Comparison of ENCODE assay signal across 1 cellular context in the genomic region with DNA sequence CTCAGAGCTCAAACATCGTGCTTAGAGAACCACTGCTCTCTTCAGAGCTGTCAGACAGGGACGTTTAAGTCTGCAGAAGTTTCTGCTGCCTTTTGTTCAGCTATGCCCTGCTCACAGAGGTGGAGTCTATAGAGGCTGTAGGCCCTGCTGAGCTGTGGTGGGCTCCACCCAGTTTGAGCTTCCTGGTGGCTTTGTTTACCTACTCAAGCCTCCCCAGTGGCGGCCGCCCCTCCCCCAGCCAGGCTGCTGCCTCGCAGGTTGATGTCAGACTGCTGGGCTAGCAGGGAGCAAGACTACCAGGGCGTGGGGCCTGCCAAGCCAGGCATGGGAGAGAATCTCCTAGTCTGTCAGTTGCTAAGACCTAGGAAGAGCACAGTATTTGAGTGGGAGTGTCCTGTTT.
TF ChIP-seq lines count a peak whose summit lies in the region.

No MANE protein-coding gene starts in this region.

TF ChIP-seq in HepG2, 621 proteins besides CTCF, POLR2A, EP300 and RAD21 (continued from another document):
- TF ChIP-seq, protein P1, sequence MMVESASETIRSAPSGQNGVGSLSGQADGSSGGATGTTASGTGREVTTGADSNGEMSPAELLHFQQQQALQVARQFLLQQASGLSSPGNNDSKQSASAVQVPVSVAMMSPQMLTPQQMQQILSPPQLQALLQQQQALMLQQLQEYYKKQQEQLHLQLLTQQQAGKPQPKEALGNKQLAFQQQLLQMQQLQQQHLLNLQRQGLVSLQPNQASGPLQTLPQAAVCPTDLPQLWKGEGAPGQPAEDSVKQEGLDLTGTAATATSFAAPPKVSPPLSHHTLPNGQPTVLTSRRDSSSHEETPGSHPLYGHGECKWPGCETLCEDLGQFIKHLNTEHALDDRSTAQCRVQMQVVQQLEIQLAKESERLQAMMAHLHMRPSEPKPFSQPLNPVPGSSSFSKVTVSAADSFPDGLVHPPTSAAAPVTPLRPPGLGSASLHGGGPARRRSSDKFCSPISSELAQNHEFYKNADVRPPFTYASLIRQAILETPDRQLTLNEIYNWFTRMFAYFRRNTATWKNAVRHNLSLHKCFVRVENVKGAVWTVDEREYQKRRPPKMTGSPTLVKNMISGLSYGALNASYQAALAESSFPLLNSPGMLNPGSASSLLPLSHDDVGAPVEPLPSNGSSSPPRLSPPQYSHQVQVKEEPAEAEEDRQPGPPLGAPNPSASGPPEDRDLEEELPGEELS (CRISPR knock-in tag; IDR thresholded peaks at IDR 0.05): peak; percentile 35; the same call in 1 of the 2 replicates
- TF ChIP-seq, protein P2, sequence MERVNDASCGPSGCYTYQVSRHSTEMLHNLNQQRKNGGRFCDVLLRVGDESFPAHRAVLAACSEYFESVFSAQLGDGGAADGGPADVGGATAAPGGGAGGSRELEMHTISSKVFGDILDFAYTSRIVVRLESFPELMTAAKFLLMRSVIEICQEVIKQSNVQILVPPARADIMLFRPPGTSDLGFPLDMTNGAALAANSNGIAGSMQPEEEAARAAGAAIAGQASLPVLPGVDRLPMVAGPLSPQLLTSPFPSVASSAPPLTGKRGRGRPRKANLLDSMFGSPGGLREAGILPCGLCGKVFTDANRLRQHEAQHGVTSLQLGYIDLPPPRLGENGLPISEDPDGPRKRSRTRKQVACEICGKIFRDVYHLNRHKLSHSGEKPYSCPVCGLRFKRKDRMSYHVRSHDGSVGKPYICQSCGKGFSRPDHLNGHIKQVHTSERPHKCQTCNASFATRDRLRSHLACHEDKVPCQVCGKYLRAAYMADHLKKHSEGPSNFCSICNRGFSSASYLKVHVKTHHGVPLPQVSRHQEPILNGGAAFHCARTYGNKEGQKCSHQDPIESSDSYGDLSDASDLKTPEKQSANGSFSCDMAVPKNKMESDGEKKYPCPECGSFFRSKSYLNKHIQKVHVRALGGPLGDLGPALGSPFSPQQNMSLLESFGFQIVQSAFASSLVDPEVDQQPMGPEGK (CRISPR knock-in tag; IDR thresholded peaks at IDR 0.05): peak; percentile 11; the same call in 1 of the 2 replicates
- TF ChIP-seq DPF2 (CRISPR knock-in tag; IDR thresholded peaks at IDR 0.05; ENCODE audit: borderline replicate concordance, low read depth) (0 out of 2 replicates have a peak, but pooled peaks have one; percentile 24), FOXK1 (CRISPR knock-in tag; IDR thresholded peaks at IDR 0.05; ENCODE audit: borderline replicate concordance, low read depth) (peak; percentile 45; the same call in 1 of the 2 replicates), ZNF747 (CRISPR knock-in tag; IDR thresholded peaks at IDR 0.05; ENCODE audit: borderline replicate concordance) (peak; percentile 51; the same call in 1 of the 2 replicates), ZNF713 (CRISPR knock-in tag; IDR thresholded peaks at IDR 0.05) (0 out of 2 replicates have a peak, but pooled peaks have one; percentile 34), FOXA3 (CRISPR knock-in tag; IDR thresholded peaks at IDR 0.05) (peak; percentile 47; the same call in 1 of the 2 replicates), BCL6 (CRISPR knock-in tag; IDR thresholded peaks at IDR 0.05) (0 out of 2 replicates have a peak, but pooled peaks have one; percentile 13), HDAC2 (CRISPR knock-in tag; IDR thresholded peaks at IDR 0.05) (peak; percentile 16; the same call in 1 of the 2 replicates), IRF2 (CRISPR knock-in tag; IDR thresholded peaks at IDR 0.05) (0 out of 2 replicates have a peak, but pooled peaks have one; percentile 44), PITX1 (CRISPR knock-in tag; IDR thresholded peaks at IDR 0.05) (peak; percentile 38; the same call in 1 of the 2 replicates), PHF21A (CRISPR knock-in tag; IDR thresholded peaks at IDR 0.05) (0 out of 2 replicates have a peak, but pooled peaks have one; percentile 31), ELF3 (CRISPR knock-in tag; IDR thresholded peaks at IDR 0.05) (peak; percentile 51; the same call in 1 of the 2 replicates), ZSCAN31 (CRISPR knock-in tag; IDR thresholded peaks at IDR 0.05; ENCODE audit: low read depth) (peak; percentile 33; the same call in 1 of the 2 replicates), ZNF619 (CRISPR knock-in tag; IDR thresholded peaks at IDR 0.05) (peak; percentile 59; the same call in 1 of the 2 replicates), KDM5B (CRISPR knock-in tag; IDR thresholded peaks at IDR 0.05; ENCODE audit: borderline replicate concordance) (0 out of 2 replicates have a peak, but pooled peaks have one; percentile 37)
- TF ChIP-seq, protein P3, sequence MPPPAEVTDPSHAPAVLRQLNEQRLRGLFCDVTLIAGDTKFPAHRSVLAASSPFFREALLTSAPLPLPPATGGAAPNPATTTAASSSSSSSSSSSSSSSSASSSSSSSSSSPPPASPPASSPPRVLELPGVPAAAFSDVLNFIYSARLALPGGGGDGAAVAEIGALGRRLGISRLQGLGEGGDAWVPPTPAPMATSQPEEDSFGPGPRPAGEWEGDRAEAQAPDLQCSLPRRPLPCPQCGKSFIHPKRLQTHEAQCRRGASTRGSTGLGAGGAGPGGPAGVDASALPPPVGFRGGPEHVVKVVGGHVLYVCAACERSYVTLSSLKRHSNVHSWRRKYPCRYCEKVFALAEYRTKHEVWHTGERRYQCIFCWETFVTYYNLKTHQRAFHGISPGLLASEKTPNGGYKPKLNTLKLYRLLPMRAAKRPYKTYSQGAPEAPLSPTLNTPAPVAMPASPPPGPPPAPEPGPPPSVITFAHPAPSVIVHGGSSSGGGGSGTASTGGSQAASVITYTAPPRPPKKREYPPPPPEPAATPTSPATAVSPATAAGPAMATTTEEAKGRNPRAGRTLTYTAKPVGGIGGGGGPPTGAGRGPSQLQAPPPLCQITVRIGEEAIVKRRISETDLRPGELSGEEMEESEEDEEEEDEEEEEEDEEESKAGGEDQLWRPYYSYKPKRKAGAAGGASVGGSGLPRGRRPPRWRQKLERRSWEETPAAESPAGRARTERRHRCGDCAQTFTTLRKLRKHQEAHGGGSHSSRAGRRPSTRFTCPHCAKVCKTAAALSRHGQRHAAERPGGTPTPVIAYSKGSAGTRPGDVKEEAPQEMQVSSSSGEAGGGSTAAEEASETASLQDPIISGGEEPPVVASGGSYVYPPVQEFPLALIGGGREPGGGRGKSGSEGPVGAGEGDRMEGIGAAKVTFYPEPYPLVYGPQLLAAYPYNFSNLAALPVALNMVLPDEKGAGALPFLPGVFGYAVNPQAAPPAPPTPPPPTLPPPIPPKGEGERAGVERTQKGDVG (CRISPR knock-in tag; IDR thresholded peaks at IDR 0.05; ENCODE audit: borderline replicate concordance): peak; percentile 48; the same call in 1 of the 2 replicates
- TF ChIP-seq, protein P4, sequence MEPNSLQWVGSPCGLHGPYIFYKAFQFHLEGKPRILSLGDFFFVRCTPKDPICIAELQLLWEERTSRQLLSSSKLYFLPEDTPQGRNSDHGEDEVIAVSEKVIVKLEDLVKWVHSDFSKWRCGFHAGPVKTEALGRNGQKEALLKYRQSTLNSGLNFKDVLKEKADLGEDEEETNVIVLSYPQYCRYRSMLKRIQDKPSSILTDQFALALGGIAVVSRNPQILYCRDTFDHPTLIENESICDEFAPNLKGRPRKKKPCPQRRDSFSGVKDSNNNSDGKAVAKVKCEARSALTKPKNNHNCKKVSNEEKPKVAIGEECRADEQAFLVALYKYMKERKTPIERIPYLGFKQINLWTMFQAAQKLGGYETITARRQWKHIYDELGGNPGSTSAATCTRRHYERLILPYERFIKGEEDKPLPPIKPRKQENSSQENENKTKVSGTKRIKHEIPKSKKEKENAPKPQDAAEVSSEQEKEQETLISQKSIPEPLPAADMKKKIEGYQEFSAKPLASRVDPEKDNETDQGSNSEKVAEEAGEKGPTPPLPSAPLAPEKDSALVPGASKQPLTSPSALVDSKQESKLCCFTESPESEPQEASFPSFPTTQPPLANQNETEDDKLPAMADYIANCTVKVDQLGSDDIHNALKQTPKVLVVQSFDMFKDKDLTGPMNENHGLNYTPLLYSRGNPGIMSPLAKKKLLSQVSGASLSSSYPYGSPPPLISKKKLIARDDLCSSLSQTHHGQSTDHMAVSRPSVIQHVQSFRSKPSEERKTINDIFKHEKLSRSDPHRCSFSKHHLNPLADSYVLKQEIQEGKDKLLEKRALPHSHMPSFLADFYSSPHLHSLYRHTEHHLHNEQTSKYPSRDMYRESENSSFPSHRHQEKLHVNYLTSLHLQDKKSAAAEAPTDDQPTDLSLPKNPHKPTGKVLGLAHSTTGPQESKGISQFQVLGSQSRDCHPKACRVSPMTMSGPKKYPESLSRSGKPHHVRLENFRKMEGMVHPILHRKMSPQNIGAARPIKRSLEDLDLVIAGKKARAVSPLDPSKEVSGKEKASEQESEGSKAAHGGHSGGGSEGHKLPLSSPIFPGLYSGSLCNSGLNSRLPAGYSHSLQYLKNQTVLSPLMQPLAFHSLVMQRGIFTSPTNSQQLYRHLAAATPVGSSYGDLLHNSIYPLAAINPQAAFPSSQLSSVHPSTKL (CRISPR knock-in tag; IDR thresholded peaks at IDR 0.05): peak; percentile 58
- TF ChIP-seq, protein P5, sequence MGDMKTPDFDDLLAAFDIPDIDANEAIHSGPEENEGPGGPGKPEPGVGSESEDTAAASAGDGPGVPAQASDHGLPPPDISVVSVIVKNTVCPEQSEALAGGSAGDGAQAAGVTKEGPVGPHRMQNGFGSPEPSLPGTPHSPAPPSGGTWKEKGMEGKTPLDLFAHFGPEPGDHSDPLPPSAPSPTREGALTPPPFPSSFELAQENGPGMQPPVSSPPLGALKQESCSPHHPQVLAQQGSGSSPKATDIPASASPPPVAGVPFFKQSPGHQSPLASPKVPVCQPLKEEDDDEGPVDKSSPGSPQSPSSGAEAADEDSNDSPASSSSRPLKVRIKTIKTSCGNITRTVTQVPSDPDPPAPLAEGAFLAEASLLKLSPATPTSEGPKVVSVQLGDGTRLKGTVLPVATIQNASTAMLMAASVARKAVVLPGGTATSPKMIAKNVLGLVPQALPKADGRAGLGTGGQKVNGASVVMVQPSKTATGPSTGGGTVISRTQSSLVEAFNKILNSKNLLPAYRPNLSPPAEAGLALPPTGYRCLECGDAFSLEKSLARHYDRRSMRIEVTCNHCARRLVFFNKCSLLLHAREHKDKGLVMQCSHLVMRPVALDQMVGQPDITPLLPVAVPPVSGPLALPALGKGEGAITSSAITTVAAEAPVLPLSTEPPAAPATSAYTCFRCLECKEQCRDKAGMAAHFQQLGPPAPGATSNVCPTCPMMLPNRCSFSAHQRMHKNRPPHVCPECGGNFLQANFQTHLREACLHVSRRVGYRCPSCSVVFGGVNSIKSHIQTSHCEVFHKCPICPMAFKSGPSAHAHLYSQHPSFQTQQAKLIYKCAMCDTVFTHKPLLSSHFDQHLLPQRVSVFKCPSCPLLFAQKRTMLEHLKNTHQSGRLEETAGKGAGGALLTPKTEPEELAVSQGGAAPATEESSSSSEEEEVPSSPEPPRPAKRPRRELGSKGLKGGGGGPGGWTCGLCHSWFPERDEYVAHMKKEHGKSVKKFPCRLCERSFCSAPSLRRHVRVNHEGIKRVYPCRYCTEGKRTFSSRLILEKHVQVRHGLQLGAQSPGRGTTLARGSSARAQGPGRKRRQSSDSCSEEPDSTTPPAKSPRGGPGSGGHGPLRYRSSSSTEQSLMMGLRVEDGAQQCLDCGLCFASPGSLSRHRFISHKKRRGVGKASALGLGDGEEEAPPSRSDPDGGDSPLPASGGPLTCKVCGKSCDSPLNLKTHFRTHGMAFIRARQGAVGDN (CRISPR knock-in tag; IDR thresholded peaks at IDR 0.05): peak; percentile 92
- TF ChIP-seq, protein P6, sequence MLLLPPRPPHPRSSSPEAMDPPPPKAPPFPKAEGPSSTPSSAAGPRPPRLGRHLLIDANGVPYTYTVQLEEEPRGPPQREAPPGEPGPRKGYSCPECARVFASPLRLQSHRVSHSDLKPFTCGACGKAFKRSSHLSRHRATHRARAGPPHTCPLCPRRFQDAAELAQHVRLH (CRISPR knock-in tag; IDR thresholded peaks at IDR 0.05; ENCODE audit: borderline replicate concordance, low read depth): peak; percentile 37; the same call in 1 of the 2 replicates
